ENCODE assay signal across 10 cellular contexts in the genomic region with DNA sequence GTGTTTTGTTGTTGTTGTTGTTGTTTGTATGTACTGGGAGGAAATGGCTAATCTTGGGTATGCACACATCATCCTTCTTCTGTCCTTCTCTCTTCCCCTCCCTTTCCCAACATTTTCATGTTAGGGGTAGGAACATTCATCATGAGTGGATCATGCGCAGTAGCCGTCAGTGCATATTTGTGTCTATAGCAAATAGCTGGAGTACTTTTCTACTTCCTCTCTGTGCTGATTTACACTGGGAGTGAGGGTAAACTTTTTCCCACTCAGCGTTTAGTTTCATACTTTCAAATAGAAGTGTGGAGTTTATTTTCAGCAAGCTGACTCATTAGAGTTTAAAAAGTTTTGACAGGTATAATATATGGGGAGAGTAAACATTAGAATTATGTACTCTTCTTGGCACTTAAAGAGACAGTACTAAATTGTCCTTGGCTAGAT.
DNase-seq lines count a peak whose midpoint lies in the region; ATAC-seq and TF ChIP-seq lines count a peak whose summit lies in the region.
"Had no signal": no experiment of that assay in that cellular context is flagged by ENCODE, and none has a peak within 500 bp of the region (broad histone marks: within the 10 kb centered on the region; RNA-seq: fewer than 3 reads in every experiment).

No MANE protein-coding gene starts in this region.

- peaks cover 43% of the 10 kb centered on the region for H3K4me1 Mint-ChIP-seq in mesothelial cell of epicardium
- H3K4me1 Mint-ChIP-seq in activated T-helper 17 cell treated with anti-CD3 and anti-CD28 coated beads, Interleukin-2, amount 50 U/mL, for 72 hours, result no peaks in the 10 kb centered on the region

- peaks cover 23% of the 10 kb centered on the region for H3K27me3 Mint-ChIP-seq in mesothelial cell of epicardium (ENCODE audit: low read depth)
- peaks cover 40% of the 10 kb centered on the region for H3K27me3 Mint-ChIP-seq in activated T-helper 17 cell treated with anti-CD3 and anti-CD28 coated beads, Interleukin-2, amount 50 U/mL, for 72 hours

- H3K36me3 Mint-ChIP-seq in mesothelial cell of epicardium, result no peaks in the 10 kb centered on the region
- no peaks in the 10 kb centered on the region for H3K36me3 Mint-ChIP-seq in activated T-helper 17 cell treated with anti-CD3 and anti-CD28 coated beads, Interleukin-2, amount 50 U/mL, for 72 hours (ENCODE audit: low read depth)

- H3K4me1 ChIP-seq in esophagus muscularis mucosa (peaks cover 4 to 53% (median 43%) of the 10 kb centered on the region in 4 donors), upper lobe of left lung (peaks cover 0 to 23% (median 8%) of the 10 kb centered on the region in 4 donors)

- peak; percentile 50 to 79 for ATAC-seq in upper lobe of left lung (ENCODE audit: low FRiP score in 2 of 2)
- ATAC-seq in GM18867 (IDR thresholded peaks at IDR 0.05; ENCODE audit: unreplicated experiment), result no peak
- no peak for ATAC-seq in activated T-helper 17 cell treated with anti-CD3 and anti-CD28 coated beads, Interleukin-2, amount 50 U/mL, for 72 hours (replicated peaks)

- H3K4me3 ChIP-seq in esophagus muscularis mucosa, result peak overlapping the region; percentile 63 to 77 (median 72)
- peak overlapping the region in 3 of 4 donors; percentile 60 to 71 (median 69) for H3K4me3 ChIP-seq in upper lobe of left lung
- H3K4me3 ChIP-seq in dorsolateral prefrontal cortex, result peak overlapping the region in 6 of 59 donors; percentile 10 to 70 (median 46)

- TF ChIP-seq POLR2A in esophagus muscularis mucosa (IDR thresholded peaks at IDR 0.05; ENCODE audit: low read depth), result no peak
- peak in 1 of 4 donors; percentile 29 for TF ChIP-seq POLR2A in upper lobe of left lung (IDR thresholded peaks at IDR 0.05)

- H3K9me3 ChIP-seq in esophagus muscularis mucosa (no peaks in the 10 kb centered on the region), upper lobe of left lung (no peaks in the 10 kb centered on the region)

- no peak for TF ChIP-seq EP300 in esophagus muscularis mucosa (IDR thresholded peaks at IDR 0.05)
- no peak for TF ChIP-seq EP300 in upper lobe of left lung (IDR thresholded peaks at IDR 0.05)

- DNase-seq in HuH-7.5 (ENCODE audit: low spot score), result peak; percentile 9
- no peak for DNase-seq in esophagus muscularis mucosa (ENCODE audit: extremely low spot score)
- DNase-seq in mesothelial cell of epicardium (ENCODE audit: low spot score in 2 of 2, unreplicated experiment in 2 of 2), result no peak
- DNase-seq in upper lobe of left lung, result peak in 1 of 2 donors; percentile 73
- DNase-seq in dorsolateral prefrontal cortex, result no peak
- DNase-seq in CD1c-positive myeloid dendritic cell (ENCODE audit: extremely low spot score), result no peak
- DNase-seq: activated CD4-positive, alpha-beta T cell treated with anti-CD3 and anti-CD28 coated beads, Interleukin-2, amount 50 U/mL, for 4 hours; NCI-H1417 treated with DMSO at 0.1 percent for 48 hours had no signal

- no peak for TF ChIP-seq CTCF in esophagus muscularis mucosa (IDR thresholded peaks at IDR 0.05)
- TF ChIP-seq CTCF in mesothelial cell of epicardium (IDR thresholded peaks at IDR 0.05; ENCODE audit: unreplicated experiment), result no peak
- no peak for TF ChIP-seq CTCF in upper lobe of left lung (IDR thresholded peaks at IDR 0.05)
- TF ChIP-seq CTCF in dorsolateral prefrontal cortex (IDR thresholded peaks at IDR 0.05 in 54 of 56, conservative IDR thresholded peaks at IDR 0.05 in 2 of 56; ENCODE audit: low read depth in 1 of 56, partially characterized antibody in 56 of 56), result no peak

- WGBS in esophagus muscularis mucosa, result 6% methylated on average over 3 of the region's 3 CpGs
- 3 to 4% methylated on average over 3 of the region's 3 CpGs for WGBS in upper lobe of left lung, 2 donors

- H3K36me3 ChIP-seq in esophagus muscularis mucosa, result no peaks in the 10 kb centered on the region
- H3K36me3 ChIP-seq in upper lobe of left lung, result no peaks in the 10 kb centered on the region

- H3K9me3 Mint-ChIP-seq in mesothelial cell of epicardium, result no peaks in the 10 kb centered on the region
- H3K9me3 Mint-ChIP-seq in activated T-helper 17 cell treated with anti-CD3 and anti-CD28 coated beads, Interleukin-2, amount 50 U/mL, for 72 hours, result no peaks in the 10 kb centered on the region

- H3K4me3 Mint-ChIP-seq in mesothelial cell of epicardium, result peak overlapping the region; percentile 88
- H3K4me3 Mint-ChIP-seq in activated T-helper 17 cell treated with anti-CD3 and anti-CD28 coated beads, Interleukin-2, amount 50 U/mL, for 72 hours, result no peak overlapping the region

- intact Hi-C loops in esophagus muscularis mucosa (cut with DNase I) (loop anchor here (5.0 kb wide), 1 partner anchor 78 kb away; a partner anchor contains a TSS), dorsolateral prefrontal cortex (cut with DNase I) (no loop called here)

- H3K27ac ChIP-seq in esophagus muscularis mucosa (replicated peaks in 1 of 4) (peak overlapping the region; percentile 82 to 92 (median 87)), upper lobe of left lung (peak overlapping the region; percentile 80 to 92 (median 88)), dorsolateral prefrontal cortex (peak overlapping the region in 9 of 59 donors; percentile 4 to 73 (median 59))

- H3K27me3 ChIP-seq in esophagus muscularis mucosa, result peaks cover 0 to 22% (median 0%) of the 10 kb centered on the region in 4 donors
- no peaks in the 10 kb centered on the region for H3K27me3 ChIP-seq in upper lobe of left lung
- peaks cover 0 to 85% (median 28%) of the 10 kb centered on the region in 45 donors for H3K27me3 ChIP-seq in dorsolateral prefrontal cortex

- H3K27ac Mint-ChIP-seq in mesothelial cell of epicardium, result peak overlapping the region; percentile 87
- H3K27ac Mint-ChIP-seq in activated T-helper 17 cell treated with anti-CD3 and anti-CD28 coated beads, Interleukin-2, amount 50 U/mL, for 72 hours, result no peak overlapping the region

Comparison
In these comparisons a context has a peak if more than half of its experiments do, and no peak if none do; other contexts are left out.
1. ATAC-seq: peak in upper lobe of left lung (2 of 2); none in GM18867 (single experiment) and activated T-helper 17 cell treated with anti-CD3 and anti-CD28 coated beads, Interleukin-2, amount 50 U/mL, for 72 hours (single experiment).